1 cellular context compared by ENCODE assay signal in genomic region chr13:109154146-109154545, GRCh38.
TF ChIP-seq lines count a peak whose summit lies in the region.

No MANE protein-coding gene starts in this region.

TF ChIP-seq in K562, 482 proteins besides CTCF, POLR2A, EP300 and RAD21 (continued from another document):
- TF ChIP-seq ATF3 (IDR thresholded peaks at IDR 0.05) (0 out of 2 replicates have a peak, but pooled peaks have one; percentile 13), ATF3 (CRISPR knock-in tag; conservative IDR thresholded peaks at IDR 0.05) (no peak), SRSF1 (IDR thresholded peaks at IDR 0.05; ENCODE audit: low read depth, low read length) (no peak), TRIM24 (IDR thresholded peaks at IDR 0.05) (no peak), SAFB (IDR thresholded peaks at IDR 0.05; ENCODE audit: borderline replicate concordance, low read depth, low read length) (no peak), C11orf30 (IDR thresholded peaks at IDR 0.05; ENCODE audit: low read depth) (peak; percentile 46), RUNX1 (IDR thresholded peaks at IDR 0.05; ENCODE audit: low read depth) (no peak), ZNF232 (CRISPR knock-in tag; IDR thresholded peaks at IDR 0.05) (no peak), BRF1 (IDR thresholded peaks at IDR 0.05; ENCODE audit: borderline replicate concordance, extremely low read depth, insufficient read length) (no peak)
TF ChIP-seq in K562: peak in this region for 4.
